Comparison of ENCODE assay signal across 8 cellular contexts in genomic region chr17:21126645-21127507, GRCh38. TPM values are rescaled to one million over a fixed set of nuclear protein-coding genes. Genes with fewer than 3 reads are reported as not detected.
DNase-seq lines count a peak whose midpoint lies in the region; ATAC-seq and TF ChIP-seq lines count a peak whose summit lies in the region.

A gene with protein sequence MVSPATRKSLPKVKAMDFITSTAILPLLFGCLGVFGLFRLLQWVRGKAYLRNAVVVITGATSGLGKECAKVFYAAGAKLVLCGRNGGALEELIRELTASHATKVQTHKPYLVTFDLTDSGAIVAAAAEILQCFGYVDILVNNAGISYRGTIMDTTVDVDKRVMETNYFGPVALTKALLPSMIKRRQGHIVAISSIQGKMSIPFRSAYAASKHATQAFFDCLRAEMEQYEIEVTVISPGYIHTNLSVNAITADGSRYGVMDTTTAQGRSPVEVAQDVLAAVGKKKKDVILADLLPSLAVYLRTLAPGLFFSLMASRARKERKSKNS (plus strand): TSS chr17:21126964. CDS start chr17:21126972, 8 bp downstream.

- H3K9me3 ChIP-seq in parathyroid adenoma (ENCODE audit: control insufficient read depth, low read length), result no peaks in the 10 kb centered on the region
- no peaks in the 10 kb centered on the region for H3K9me3 ChIP-seq in tibial nerve

- H3K27ac ChIP-seq in parathyroid adenoma (peak within 1 kb of the TSS; percentile 92), tibial nerve (peak within 1 kb of the TSS; percentile 67 to 89 (median 84))

- TF ChIP-seq POLR2A in tibial nerve (IDR thresholded peaks at IDR 0.05), result peak in 1 of 2 donors; percentile 65

- peak within 1 kb of the TSS; percentile 75 for H3K4me2 ChIP-seq in parathyroid adenoma (ENCODE audit: low read length)

- H3K4me1 Mint-ChIP-seq in activated naive CD8-positive, alpha-beta T cell treated with anti-CD3 and anti-CD28 coated beads, Interleukin-2, amount 50 U/mL, for 24 hours, result peaks cover 32% of the 10 kb centered on the region

- peaks cover 6% of the 10 kb centered on the region for H3K36me3 Mint-ChIP-seq in activated naive CD8-positive, alpha-beta T cell treated with anti-CD3 and anti-CD28 coated beads, Interleukin-2, amount 50 U/mL, for 24 hours (ENCODE audit: low read depth)

- peaks cover 23% of the 10 kb centered on the region for H3K79me2 ChIP-seq in parathyroid adenoma

- peaks cover 2% of the 10 kb centered on the region for H3K27me3 Mint-ChIP-seq in activated naive CD8-positive, alpha-beta T cell treated with anti-CD3 and anti-CD28 coated beads, Interleukin-2, amount 50 U/mL, for 24 hours

- 0 to 1% methylated on average over 22 to 56 of the region's 66 CpGs for WGBS in tibial nerve, 2 donors

- H2AFZ ChIP-seq in parathyroid adenoma, result peak within 1 kb of the TSS; percentile 91

- H3K4me1 ChIP-seq in parathyroid adenoma, result peaks cover 5% of the 10 kb centered on the region
- peaks cover 4 to 29% (median 7%) of the 10 kb centered on the region in 4 donors for H3K4me1 ChIP-seq in tibial nerve

- H3K27ac Mint-ChIP-seq in activated naive CD8-positive, alpha-beta T cell treated with anti-CD3 and anti-CD28 coated beads, Interleukin-2, amount 50 U/mL, for 24 hours, result peak within 1 kb of the TSS; percentile 97

- H3K27me3 ChIP-seq in parathyroid adenoma (ENCODE audit: control insufficient read depth, insufficient read depth, low read length) (no peaks in the 10 kb centered on the region), tibial nerve (no peaks in the 10 kb centered on the region)

- ATAC-seq in HG02678 (IDR thresholded peaks at IDR 0.05; ENCODE audit: unreplicated experiment) (peak; percentile 92), Right ventricle myocardium superior (ENCODE audit: poor library complexity) (peak; percentile 98)
- peak; percentile 96 for ATAC-seq in activated naive CD8-positive, alpha-beta T cell treated with anti-CD3 and anti-CD28 coated beads, Interleukin-2, amount 50 U/mL, for 24 hours

- TF ChIP-seq CTCF in GM12864 (IDR thresholded peaks at IDR 0.05; ENCODE audit: low read depth, low read length, missing control alignments) (peak; percentile 12), parathyroid adenoma (IDR thresholded peaks at IDR 0.05) (peak; percentile 6), tibial nerve (IDR thresholded peaks at IDR 0.05) (peak in 1 of 5 experiments; percentile 11)

- H3K9ac ChIP-seq in parathyroid adenoma, result peak within 1 kb of the TSS; percentile 32

- no peaks in the 10 kb centered on the region for H3K36me3 ChIP-seq in parathyroid adenoma (ENCODE audit: control insufficient read depth, insufficient read depth, low read length)
- no peaks in the 10 kb centered on the region for H3K36me3 ChIP-seq in tibial nerve

- no peaks in the 10 kb centered on the region for H3K9me3 Mint-ChIP-seq in activated naive CD8-positive, alpha-beta T cell treated with anti-CD3 and anti-CD28 coated beads, Interleukin-2, amount 50 U/mL, for 24 hours

- intact Hi-C loops in Right ventricle myocardium superior (cut with DNase I), result loop anchor here (2.0 to 10.0 kb wide), 3 partner anchors 88 to 325 kb away; partner anchors contain the start of gene TMEM11

- H3K4me3 Mint-ChIP-seq in activated naive CD8-positive, alpha-beta T cell treated with anti-CD3 and anti-CD28 coated beads, Interleukin-2, amount 50 U/mL, for 24 hours, result peak within 1 kb of the TSS; percentile 90

- DNase-seq in GM12864 (ENCODE audit: low read depth), result peak; percentile 90
- peak; percentile 91 for DNase-seq in NCI-H128 (lab: John Stamatoyannopoulos, UW; ENCODE audit: unreplicated experiment)
- peak; percentile 96 to 97 for DNase-seq in SW 1271 (lab: John Stamatoyannopoulos, UW)
- peak; percentile 99 for DNase-seq in activated naive CD8-positive, alpha-beta T cell treated with anti-CD3 and anti-CD28 coated beads, Interleukin-2, amount 50 U/mL, for 24 hours
- peak; percentile 98 for DNase-seq in Right ventricle myocardium superior
- DNase-seq in tibial nerve (ENCODE audit: low spot score in 2 of 2), result peak; percentile 89 to 94

- H3K4me3 ChIP-seq in GM12864 (ENCODE audit: low read depth, low read length), result peak within 1 kb of the TSS; percentile 98
- peak within 1 kb of the TSS; percentile 77 for H3K4me3 ChIP-seq in parathyroid adenoma (ENCODE audit: low read depth, low read length)
- H3K4me3 ChIP-seq in tibial nerve, result peak within 1 kb of the TSS; percentile 54 to 89 (median 84)

- TF ChIP-seq EP300 in tibial nerve (IDR thresholded peaks at IDR 0.05), result peak in 1 of 2 donors; percentile 82

RNA-seq across cellular contexts. Expression of the gene that starts here (rescaled TPM):
- total RNA-seq in Right ventricle myocardium superior (22.4 TPM), tibial nerve (10 to 100 TPM; 24.3 to 35.1 (median 33.7) TPM)

Comparison
In these comparisons a context has a peak if more than half of its experiments do, and no peak if none do; other contexts are left out.
1. Peak in every context shown above with its lines: DNase-seq, ATAC-seq, H3K4me3 ChIP-seq and H3K27ac ChIP-seq.